ENCODE assay signal across 14 cellular contexts in the genomic region with DNA sequence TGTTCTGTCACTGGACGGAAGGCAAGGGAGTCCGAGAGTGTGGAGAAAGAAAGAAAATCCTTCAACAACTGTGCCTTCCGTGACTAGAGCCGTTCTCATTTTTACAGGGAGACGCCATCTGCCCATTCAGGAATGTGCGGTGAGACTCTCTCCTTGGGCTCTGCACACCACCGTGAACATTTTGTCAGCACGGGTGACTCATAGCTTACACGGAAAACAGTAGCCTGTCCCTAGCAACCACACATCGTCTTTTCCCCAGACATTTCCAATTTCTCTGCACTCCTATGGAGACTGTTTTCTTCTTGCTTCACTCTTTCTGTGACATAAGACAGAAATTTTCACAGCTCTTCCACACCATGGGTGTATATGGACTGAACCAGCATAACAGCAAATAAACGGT. TPM values are rescaled to one million over a fixed set of nuclear protein-coding genes. Genes with fewer than 3 reads are reported as not detected.
A peak's percentile ranks its signal among the peaks of the same experiment; 100 is the strongest.
DNase-seq lines count a peak whose midpoint lies in the region; ATAC-seq and TF ChIP-seq lines count a peak whose summit lies in the region.
"Had no signal": no experiment of that assay in that cellular context is flagged by ENCODE, and none has a peak within 500 bp of the region (broad histone marks: within the 10 kb centered on the region; RNA-seq: fewer than 3 reads in every experiment).

No MANE protein-coding gene starts in this region.

- H3K27me3 ChIP-seq in SJSA1 (replicated peaks) (no peaks in the 10 kb centered on the region), psoas muscle (ENCODE audit: insufficient read depth in 3 of 3, low read length in 2 of 3) (no peaks in the 10 kb centered on the region)

- 22 to 47% (median 32%) methylated on average over 11 of the region's 11 CpGs for WGBS in psoas muscle, 3 donors

- H3K36me3 ChIP-seq in SJSA1 (no peaks in the 10 kb centered on the region), psoas muscle (ENCODE audit: insufficient read depth in 1 of 2, low read depth in 1 of 2) (no peaks in the 10 kb centered on the region)

- DNase-seq in ACHN, result peak; percentile 90
- peak; percentile 64 for DNase-seq in GM03348 (ENCODE audit: low spot score)
- peak; percentile 87 to 91 for DNase-seq in SJSA1 (ENCODE audit: low read depth in 1 of 2, low spot score in 2 of 2)
- peak; percentile 34 for DNase-seq in hepatic stellate cell (ENCODE audit: low spot score)
- no peak for DNase-seq in psoas muscle
- DNase-seq in stimulated activated CD4-positive, alpha-beta T cell treated with anti-CD3 and anti-CD28 coated beads, Interleukin-4, amount 100 ng/mL, for 1 hour, result no peak
- DNase-seq in NCI-H146 treated with DMSO at 0.1 percent for 48 hours (lab: John Stamatoyannopoulos, UW; ENCODE audit: unreplicated experiment), result no peak
- DNase-seq: activated naive CD8-positive, alpha-beta T cell treated with anti-CD3 and anti-CD28 coated beads for 36 hours; COR-L47; left cardiac atrium; NCI-H1436; OCI-M1 had no signal

- no peak for TF ChIP-seq CTCF in psoas muscle (IDR thresholded peaks at IDR 0.05)

- H3K9me3 ChIP-seq in SJSA1 (replicated peaks), result no peaks in the 10 kb centered on the region
- no peaks in the 10 kb centered on the region for H3K9me3 ChIP-seq in psoas muscle

- H3K4me1 ChIP-seq in SJSA1 (replicated peaks), result peaks cover 11% of the 10 kb centered on the region
- no peaks in the 10 kb centered on the region for H3K4me1 ChIP-seq in psoas muscle

- ATAC-seq in psoas muscle (no peak), GM18868 (IDR thresholded peaks at IDR 0.05; ENCODE audit: unreplicated experiment) (no peak)

- H3K4me3 ChIP-seq in SJSA1, result peak overlapping the region; percentile 30
- H3K4me3 ChIP-seq in psoas muscle, result no peak overlapping the region

- in situ Hi-C loops in ACHN (cut with HindIII; ENCODE audit: low pct_ligation_motif_present, low pct_unique_long_range_greater_than_20kb, low sequenced_read_pairs), result no loop called here

- intact Hi-C loops in psoas muscle (cut with DNase I), result no loop called here

- H3K27ac ChIP-seq in SJSA1 (peak overlapping the region; percentile 88), psoas muscle (no peak overlapping the region)

RNA-seq across cellular contexts. Expression of gene TBXT, which starts 55.1 kb away (rescaled TPM):
- not detected in 2 replicates for total RNA-seq in SJSA1 (2014; rRNA removed; shearing (Covaris generic))
- total RNA-seq in psoas muscle, result not detected
- not detected for polyA plus RNA-seq in psoas muscle
- total RNA-seq: activated naive CD8-positive, alpha-beta T cell treated with anti-CD3 and anti-CD28 coated beads for 36 hours; endothelial cell of umbilical vein; left cardiac atrium had no signal
- polyA plus RNA-seq: endothelial cell of umbilical vein had no signal

Comparison
In these comparisons a context has a peak if more than half of its experiments do, and no peak if none do; other contexts are left out.
1. DNase-seq: peak in ACHN (single experiment), GM03348 (single experiment), SJSA1 (2 of 2) and hepatic stellate cell (single experiment); none in psoas muscle (0 of 2), stimulated activated CD4-positive, alpha-beta T cell treated with anti-CD3 and anti-CD28 coated beads, Interleukin-4, amount 100 ng/mL, for 1 hour (single experiment) and NCI-H146 treated with DMSO at 0.1 percent for 48 hours (single experiment).